19 cellular contexts compared by ENCODE assay signal in genomic region chr18:77376733-77377094, GRCh38.
DNase-seq lines count a peak whose midpoint lies in the region; ATAC-seq, FAIRE-seq and TF ChIP-seq lines count a peak whose summit lies in the region.
"Had no signal": no experiment of that assay in that cellular context is flagged by ENCODE, and none has a peak within 500 bp of the region (broad histone marks: within the 10 kb centered on the region; RNA-seq: fewer than 3 reads in every experiment).

No MANE protein-coding gene starts in this region.

- DNase-seq in NCI-H748 (lab: John Stamatoyannopoulos, UW; ENCODE audit: unreplicated experiment) (peak; percentile 42), NCI-H748 treated with DMSO at 0.1 percent for 48 hours (lab: John Stamatoyannopoulos, UW) (no peak), D721Med (ENCODE audit: insufficient read length, low spot score) (no peak), esophagus muscularis mucosa (ENCODE audit: extremely low spot score) (peak; percentile 57), activated T-cell treated with anti-CD3 and anti-CD28 coated beads for 4 hours (no peak), Right ventricle myocardium inferior (ENCODE audit: missing footprints) (no peak)
- no peak for DNase-seq in stimulated activated CD4-positive, alpha-beta T cell treated with anti-CD3 and anti-CD28 coated beads, Interleukin-4, amount 100 ng/mL, for 4 hours
- DNase-seq: 8988T; C1 segment of cervical spinal cord; Calu3; CD4-positive, alpha-beta memory T cell; DND-41; GF-D8; GM23248; H9 had no signal

- TF ChIP-seq CTCF in D721Med (IDR thresholded peaks at IDR 0.05; ENCODE audit: insufficient read depth, missing control alignments) (no peak), VCaP (conservative IDR thresholded peaks at IDR 0.05) (no peak), esophagus muscularis mucosa (IDR thresholded peaks at IDR 0.05) (no peak)

- H3K27ac ChIP-seq in VCaP = peak overlapping the region; percentile 46
- H3K27ac ChIP-seq in esophagus muscularis mucosa (replicated peaks in 1 of 4) = no peak overlapping the region
- H3K27ac ChIP-seq: GM23248 had no signal

- no peak for TF ChIP-seq POLR2A in esophagus muscularis mucosa (IDR thresholded peaks at IDR 0.05; ENCODE audit: low read depth)

- peaks cover 0 to 30% (median 0%) of the 10 kb centered on the region in 4 donors for H3K27me3 ChIP-seq in esophagus muscularis mucosa

- FAIRE-seq in D721Med (lab: Jason Lieb, UNC) = peak; percentile 46
- FAIRE-seq: GM12891, GM19239 had no signal

- no peaks in the 10 kb centered on the region for H3K9me3 ChIP-seq in esophagus muscularis mucosa

- WGBS in esophagus muscularis mucosa = 79% methylated on average over 8 of the region's 8 CpGs

- no peaks in the 10 kb centered on the region for H3K36me3 ChIP-seq in esophagus muscularis mucosa

- no peak for ATAC-seq in Right ventricle myocardium inferior
- ATAC-seq: HCT116 had no signal

- no peak overlapping the region for H3K4me3 ChIP-seq in esophagus muscularis mucosa
- H3K4me3 ChIP-seq: GM23248 had no signal

- H3K4me1 ChIP-seq in esophagus muscularis mucosa = no peaks in the 10 kb centered on the region

- intact Hi-C loops in esophagus muscularis mucosa (cut with DNase I) (no loop called here), Right ventricle myocardium inferior (cut with DNase I) (no loop called here)

- no peak for TF ChIP-seq EP300 in esophagus muscularis mucosa (IDR thresholded peaks at IDR 0.05)

Comparison
In these comparisons a context has a peak if more than half of its experiments do, and no peak if none do; other contexts are left out.
1. DNase-seq: peak in NCI-H748 (single experiment) and esophagus muscularis mucosa (single experiment); none in NCI-H748 treated with DMSO at 0.1 percent for 48 hours (single experiment), D721Med (single experiment), activated T-cell treated with anti-CD3 and anti-CD28 coated beads for 4 hours (single experiment), Right ventricle myocardium inferior (single experiment) and stimulated activated CD4-positive, alpha-beta T cell treated with anti-CD3 and anti-CD28 coated beads, Interleukin-4, amount 100 ng/mL, for 4 hours (0 of 2).